ENCODE assay signal across 25 cellular contexts in the genomic region with DNA sequence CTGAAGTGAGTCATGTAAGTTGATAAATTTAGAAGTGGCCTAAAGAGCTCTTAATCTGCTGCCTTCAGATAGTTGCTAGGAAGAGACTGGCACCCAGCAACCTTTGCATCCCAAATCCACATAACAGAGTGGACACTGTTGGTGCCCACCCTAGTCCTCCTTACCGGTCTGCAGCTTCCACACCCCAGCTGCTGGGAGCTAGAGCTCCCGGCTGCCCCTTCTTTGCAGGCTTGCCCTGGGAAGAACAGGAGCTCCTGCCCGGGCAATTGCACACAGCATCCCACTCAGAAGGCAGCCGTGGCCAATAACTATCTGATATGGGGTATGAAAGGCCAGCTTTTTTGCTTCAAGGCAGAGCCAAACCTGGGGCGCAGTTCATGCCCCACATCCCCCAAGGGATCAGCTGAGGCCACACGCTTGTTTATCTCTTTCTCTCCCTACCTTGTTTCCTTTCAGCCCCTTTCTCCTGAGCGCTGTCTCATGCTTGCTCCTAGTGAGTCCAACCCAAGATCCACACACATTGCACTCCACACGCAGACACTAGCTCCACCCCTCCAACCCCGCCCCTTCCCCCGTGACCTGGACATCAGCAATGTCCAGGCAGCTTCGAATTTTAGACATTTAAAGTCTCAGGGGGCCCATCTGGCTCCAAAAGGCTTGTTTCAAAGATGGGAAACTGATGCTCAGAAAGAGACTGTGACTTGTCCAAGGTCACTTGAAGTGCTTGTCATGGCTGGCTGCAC. TPM values are rescaled to one million over a fixed set of nuclear protein-coding genes. Genes with fewer than 3 reads are reported as not detected.
"Had no signal": no experiment of that assay in that cellular context is flagged by ENCODE, and none has a peak within 500 bp of the region (broad histone marks: within the 10 kb centered on the region; RNA-seq: fewer than 3 reads in every experiment).

No MANE protein-coding gene starts in this region.

- DNase-seq: activated CD4-positive, CD25-positive, alpha-beta regulatory T cell; activated CD8-positive, alpha-beta memory T cell treated with anti-CD3 and anti-CD28 coated beads, Interleukin-2, amount 50 U/mL, for 4 hours; activated CD8-positive, alpha-beta T cell treated with anti-CD3 and anti-CD28 coated beads for 36 hours; activated naive CD4-positive, alpha-beta T cell; activated T-cell treated with anti-CD3 and anti-CD28 coated beads, Interleukin-2, amount 50 U/mL, for 1 hour; aorta; MG63; MV-4-11; NCI-H1092 treated with DMSO at 0.1 percent for 48 hours; NCI-H1417 treated with DMSO at 0.1 percent for 48 hours; NCI-H1694; NCI-H2029; NCI-H2107; NCI-H2171 treated with DMSO at 0.1 percent for 48 hours; NCI-H345; NCI-H510A treated with DMSO at 0.1 percent for 48 hours; NCI-H69; NK-92 treated with Interleukin-12 subunit alpha and Interleukin-12 subunit beta, amount 100 ng/mL, for 24 hours; SIG-M5; T-helper 17 cell; T-helper 9 cell had no signal

- ATAC-seq: activated CD8-positive, alpha-beta T cell treated with anti-CD3 and anti-CD28 coated beads for 36 hours; T-helper 17 cell had no signal

- H3K4me2 ChIP-seq: KMS-11 had no signal

- H3K4me3 ChIP-seq: MG63 had no signal

- H3K9ac ChIP-seq: KMS-11 had no signal

- H3K9me3 ChIP-seq: MG63 had no signal

- H3K27ac ChIP-seq: KMS-11 had no signal

- H3K36me3 ChIP-seq: MG63 had no signal

- H3K27me3 ChIP-seq: MG63 had no signal

- FAIRE-seq: RCC 7860 had no signal

RNA-seq across cellular contexts. Expression of gene ATP2B2, which starts 9.1 kb away (rescaled TPM):
- total RNA-seq: activated CD8-positive, alpha-beta T cell treated with anti-CD3 and anti-CD28 coated beads for 36 hours; bronchial epithelial cell; T-helper 17 cell had no signal
- polyA plus RNA-seq: aorta, IgD-negative memory B cell had no signal
